In genomic region chr13:102839462-102839861, GRCh38 we compare ENCODE assay signal across 19 cellular contexts. TPM values are rescaled to one million over a fixed set of nuclear protein-coding genes. Genes with fewer than 3 reads are reported as not detected.
DNase-seq lines count a peak whose midpoint lies in the region; TF ChIP-seq lines count a peak whose summit lies in the region.
"Had no signal": no experiment of that assay in that cellular context is flagged by ENCODE, and none has a peak within 500 bp of the region (broad histone marks: within the 10 kb centered on the region; RNA-seq: fewer than 3 reads in every experiment).

No MANE protein-coding gene starts in this region.

- H2BK5ac ChIP-seq in mesenchymal stem cell (ENCODE audit: low read depth, low read length, poor library complexity, severe bottlenecking): no peak overlapping the region

- peak; percentile 71 for DNase-seq in AG10803 (ENCODE audit: low read depth)
- DNase-seq in NCI-H226: peak; percentile 52
- peak; percentile 18 for DNase-seq in fibroblast of mammary gland (ENCODE audit: low read depth)
- no peak for DNase-seq in mesenchymal stem cell
- DNase-seq in NCI-H1105 treated with DMSO at 0.1 percent for 48 hours (lab: John Stamatoyannopoulos, UW): no peak
- DNase-seq in C1 segment of cervical spinal cord (lab: John Stamatoyannopoulos, UW): no peak
- no peak for DNase-seq in effector CD4-positive, alpha-beta T cell
- no peak for DNase-seq in dedifferentiated amniotic fluid mesenchymal stem cell (ENCODE audit: extremely low spot score)
- DNase-seq: DMS 273 treated with DMSO at 0.1 percent for 48 hours; EL; NCI-H1048; NCI-H69; NK-92 treated with Interleukin-12 subunit alpha and Interleukin-12 subunit beta, amount 100 ng/mL, for 24 hours; OCI-M1 had no signal

- no peaks in the 10 kb centered on the region for H3K4me1 ChIP-seq in mesenchymal stem cell (ENCODE audit: control insufficient read depth, insufficient read depth, low read depth, low read length)
- H3K4me1 ChIP-seq: HAP-1 had no signal

- H3K4ac ChIP-seq in mesenchymal stem cell (ENCODE audit: low read depth in 1 of 2, low read length in 2 of 2): no peak overlapping the region

- no peak overlapping the region for H4K91ac ChIP-seq in mesenchymal stem cell (ENCODE audit: low read length)

- H2BK12ac ChIP-seq in mesenchymal stem cell (ENCODE audit: low read length in 2 of 2): no peak overlapping the region

- H3K18ac ChIP-seq in mesenchymal stem cell (ENCODE audit: low read depth in 1 of 2, low read length in 2 of 2): no peak overlapping the region

- H3K36me3 ChIP-seq in mesenchymal stem cell (ENCODE audit: control insufficient read depth in 1 of 2, insufficient read depth in 2 of 2, low read depth in 1 of 2, low read length in 2 of 2): peaks cover 20 to 68% of the 10 kb centered on the region in 2 experiments
- H3K36me3 ChIP-seq: BLaER1 had no signal

- no peak overlapping the region for H4K8ac ChIP-seq in mesenchymal stem cell (ENCODE audit: low read length)

- H3K23ac ChIP-seq in mesenchymal stem cell (ENCODE audit: low read length in 2 of 2): no peak overlapping the region

- no peak for TF ChIP-seq CTCF in AG10803 (conservative IDR thresholded peaks at IDR 0.05; ENCODE audit: low read length)
- TF ChIP-seq CTCF in fibroblast of mammary gland (conservative IDR thresholded peaks at IDR 0.05; ENCODE audit: control insufficient read depth, insufficient read depth, low read depth, low read length): no peak

- H3K27ac ChIP-seq in mesenchymal stem cell (ENCODE audit: low read length, poor library complexity, severe bottlenecking): peak overlapping the region; percentile 22
- H3K27ac ChIP-seq: BLaER1, RWPE1, SJSA1 had no signal

- H3K9ac ChIP-seq in mesenchymal stem cell (ENCODE audit: low read length): peak overlapping the region; percentile 38
- H3K9ac ChIP-seq: BLaER1 had no signal

- no peak overlapping the region for H2BK15ac ChIP-seq in mesenchymal stem cell (ENCODE audit: low read depth, poor library complexity, severe bottlenecking)

- H2AK5ac ChIP-seq in mesenchymal stem cell (ENCODE audit: low read length, severe bottlenecking): no peak overlapping the region

- no peak overlapping the region for H2BK120ac ChIP-seq in mesenchymal stem cell (ENCODE audit: low read depth, low read length)

- WGBS in mesenchymal stem cell: 90% methylated on average over 4 of the region's 5 CpGs

- H2AFZ ChIP-seq in mesenchymal stem cell (ENCODE audit: low read depth, low read length): no peak overlapping the region

- H3K4me2 ChIP-seq in mesenchymal stem cell (ENCODE audit: low read length, poor library complexity, severe bottlenecking): no peak overlapping the region
- H3K4me2 ChIP-seq: BLaER1 had no signal

- H3K79me1 ChIP-seq in mesenchymal stem cell (replicated peaks; ENCODE audit: low read length, poor library complexity, severe bottlenecking): peaks cover 15% of the 10 kb centered on the region

- H3K4me3 ChIP-seq in AG10803 (ENCODE audit: low read length) (no peak overlapping the region), fibroblast of mammary gland (ENCODE audit: control insufficient read depth, low read depth, low read length) (no peak overlapping the region), mesenchymal stem cell (ENCODE audit: insufficient read depth in 1 of 2, low read depth in 1 of 2, low read length in 2 of 2) (no peak overlapping the region)
- H3K4me3 ChIP-seq: BLaER1, HAP-1, K562, SJSA1 had no signal

- no peaks in the 10 kb centered on the region for H3K9me3 ChIP-seq in mesenchymal stem cell (ENCODE audit: control insufficient read depth, low read length)
- H3K9me3 ChIP-seq: BLaER1, HAP-1, SJSA1 had no signal

- H3K27me3 ChIP-seq in mesenchymal stem cell (ENCODE audit: control insufficient read depth in 1 of 2, insufficient read depth in 1 of 2, low read length in 2 of 2): no peaks in the 10 kb centered on the region
- H3K27me3 ChIP-seq: BLaER1, SJSA1 had no signal

- H3K14ac ChIP-seq in mesenchymal stem cell (ENCODE audit: low read length in 2 of 2): no peak overlapping the region

RNA-seq across cellular contexts. Expression of gene ERCC5, which starts 6.4 kb away (rescaled TPM):
- polyA plus RNA-seq in mesenchymal stem cell (2013, experiment 1 of 2): 38.4 TPM
- 35.9 TPM for polyA plus RNA-seq in mesenchymal stem cell (2013, experiment 2 of 2)

RNA-seq across cellular contexts. Expression of gene BIVM, which starts 40.5 kb away (rescaled TPM):
- 12.7 TPM for polyA plus RNA-seq in mesenchymal stem cell (2013, experiment 1 of 2)
- 12.8 TPM for polyA plus RNA-seq in mesenchymal stem cell (2013, experiment 2 of 2)

RNA-seq across cellular contexts. Expression of gene POGLUT2, which starts 40.7 kb away (rescaled TPM):
- 22.4 TPM for polyA plus RNA-seq in mesenchymal stem cell (2013, experiment 1 of 2)
- 22.9 TPM for polyA plus RNA-seq in mesenchymal stem cell (2013, experiment 2 of 2)

Comparison
In these comparisons a context has a peak if more than half of its experiments do, and no peak if none do; other contexts are left out.
1. DNase-seq: peak in AG10803 (single experiment), NCI-H226 (single experiment) and fibroblast of mammary gland (single experiment); none in mesenchymal stem cell (single experiment), NCI-H1105 treated with DMSO at 0.1 percent for 48 hours (single experiment), C1 segment of cervical spinal cord (0 of 14), effector CD4-positive, alpha-beta T cell (single experiment) and dedifferentiated amniotic fluid mesenchymal stem cell (single experiment).